In genomic region chr3:26714485-26714884, GRCh38 we compare ENCODE assay signal across 2 cellular contexts.
TF ChIP-seq lines count a peak whose summit lies in the region.

No MANE protein-coding gene starts in this region.

TF ChIP-seq in liver, 16 proteins besides CTCF, POLR2A, EP300 and RAD21 (continued from another document):
- TF ChIP-seq MAX (IDR thresholded peaks at IDR 0.05) (no peak), EGR1 (IDR thresholded peaks at IDR 0.05; ENCODE audit: low read depth in 2 of 2) (no peak), HNF4A (conservative IDR thresholded peaks at IDR 0.05) (peak; percentile 92), FOXA1 (IDR thresholded peaks at IDR 0.05) (no peak), RXRA (IDR thresholded peaks at IDR 0.05) (peak; percentile 6 to 15), JUND (IDR thresholded peaks at IDR 0.05) (peak; percentile 36 to 64), GABPA (IDR thresholded peaks at IDR 0.05 in 1 of 2, conservative IDR thresholded peaks at IDR 0.05 in 1 of 2) (no peak), ZBTB33 (IDR thresholded peaks at IDR 0.05) (peak; percentile 17), TAF1 (conservative IDR thresholded peaks at IDR 0.05) (no peak), FOXA2 (IDR thresholded peaks at IDR 0.05) (no peak)
TF ChIP-seq in liver: peak in this region for 6.

TF ChIP-seq in HepG2, 621 proteins besides CTCF, POLR2A, EP300 and RAD21 (continued from another document):
- no peak for TF ChIP-seq ZNF547 (CRISPR knock-in tag; IDR thresholded peaks at IDR 0.05)
- no peak for TF ChIP-seq U2AF1 (optimal IDR thresholded peaks at IDR 0.05; ENCODE audit: low read depth, low read length)
- no peak for TF ChIP-seq ZNF260 (CRISPR knock-in tag; IDR thresholded peaks at IDR 0.05; ENCODE audit: borderline replicate concordance, low read depth)
- TF ChIP-seq ZNF556 (CRISPR knock-in tag; IDR thresholded peaks at IDR 0.05; ENCODE audit: borderline replicate concordance): no peak
- TF ChIP-seq ATF7 (IDR thresholded peaks at IDR 0.05): no peak
- no peak for TF ChIP-seq ATF7 (CRISPR knock-in tag; IDR thresholded peaks at IDR 0.05)
- no peak for TF ChIP-seq TFDP2 (CRISPR knock-in tag; IDR thresholded peaks at IDR 0.05)
